In the genomic region with DNA sequence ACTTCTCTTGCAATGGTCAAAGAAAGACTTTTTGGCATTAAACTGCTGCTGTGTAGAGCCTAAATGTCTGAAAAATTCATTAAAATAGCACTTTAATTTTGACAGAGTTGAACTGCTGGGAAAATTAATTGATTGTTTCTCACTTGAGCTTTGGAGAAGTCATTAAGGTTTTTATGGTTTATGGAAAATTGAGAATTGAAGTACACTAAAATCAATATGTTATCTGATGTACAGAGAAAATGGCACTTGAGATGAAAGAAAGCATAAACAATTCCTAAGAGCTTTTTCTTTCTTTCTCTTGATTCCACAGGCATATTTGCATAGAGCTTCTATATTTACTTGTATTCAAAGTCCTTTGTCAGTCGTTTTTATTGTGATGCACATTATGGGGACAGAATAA, we compare ENCODE assay signal across 1 cellular context.
TF ChIP-seq lines count a peak whose summit lies in the region.

No MANE protein-coding gene starts in this region.

TF ChIP-seq in GM23338, 12 proteins besides CTCF, POLR2A, EP300 and RAD21 (continued from another document):
- TF ChIP-seq, protein P1, sequence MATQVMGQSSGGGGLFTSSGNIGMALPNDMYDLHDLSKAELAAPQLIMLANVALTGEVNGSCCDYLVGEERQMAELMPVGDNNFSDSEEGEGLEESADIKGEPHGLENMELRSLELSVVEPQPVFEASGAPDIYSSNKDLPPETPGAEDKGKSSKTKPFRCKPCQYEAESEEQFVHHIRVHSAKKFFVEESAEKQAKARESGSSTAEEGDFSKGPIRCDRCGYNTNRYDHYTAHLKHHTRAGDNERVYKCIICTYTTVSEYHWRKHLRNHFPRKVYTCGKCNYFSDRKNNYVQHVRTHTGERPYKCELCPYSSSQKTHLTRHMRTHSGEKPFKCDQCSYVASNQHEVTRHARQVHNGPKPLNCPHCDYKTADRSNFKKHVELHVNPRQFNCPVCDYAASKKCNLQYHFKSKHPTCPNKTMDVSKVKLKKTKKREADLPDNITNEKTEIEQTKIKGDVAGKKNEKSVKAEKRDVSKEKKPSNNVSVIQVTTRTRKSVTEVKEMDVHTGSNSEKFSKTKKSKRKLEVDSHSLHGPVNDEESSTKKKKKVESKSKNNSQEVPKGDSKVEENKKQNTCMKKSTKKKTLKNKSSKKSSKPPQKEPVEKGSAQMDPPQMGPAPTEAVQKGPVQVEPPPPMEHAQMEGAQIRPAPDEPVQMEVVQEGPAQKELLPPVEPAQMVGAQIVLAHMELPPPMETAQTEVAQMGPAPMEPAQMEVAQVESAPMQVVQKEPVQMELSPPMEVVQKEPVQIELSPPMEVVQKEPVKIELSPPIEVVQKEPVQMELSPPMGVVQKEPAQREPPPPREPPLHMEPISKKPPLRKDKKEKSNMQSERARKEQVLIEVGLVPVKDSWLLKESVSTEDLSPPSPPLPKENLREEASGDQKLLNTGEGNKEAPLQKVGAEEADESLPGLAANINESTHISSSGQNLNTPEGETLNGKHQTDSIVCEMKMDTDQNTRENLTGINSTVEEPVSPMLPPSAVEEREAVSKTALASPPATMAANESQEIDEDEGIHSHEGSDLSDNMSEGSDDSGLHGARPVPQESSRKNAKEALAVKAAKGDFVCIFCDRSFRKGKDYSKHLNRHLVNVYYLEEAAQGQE (IDR thresholded peaks at IDR 0.05; ENCODE audit: unreplicated experiment) = no peak
- no peak for TF ChIP-seq EZH2 (IDR thresholded peaks at IDR 0.05; ENCODE audit: low read depth, unreplicated experiment)
- TF ChIP-seq ZNF331 (CRISPR knock-in tag; IDR thresholded peaks at IDR 0.05; ENCODE audit: low read depth) = no peak
- TF ChIP-seq NANOG (IDR thresholded peaks at IDR 0.05; ENCODE audit: borderline replicate concordance) = no peak
- TF ChIP-seq CREB1 (CRISPR knock-in tag; IDR thresholded peaks at IDR 0.05; ENCODE audit: low read depth) = no peak
- no peak for TF ChIP-seq POLR2AphosphoS5 (IDR thresholded peaks at IDR 0.05; ENCODE audit: low read depth)
TF ChIP-seq in GM23338: peak in this region for 0.
